In genomic region chr4:41209187-41209586, GRCh38 we compare ENCODE assay signal across 18 cellular contexts. TPM values are rescaled to one million over a fixed set of nuclear protein-coding genes. Genes with fewer than 3 reads are reported as not detected.
DNase-seq lines count a peak whose midpoint lies in the region; ATAC-seq and TF ChIP-seq lines count a peak whose summit lies in the region.
"Had no signal": no experiment of that assay in that cellular context is flagged by ENCODE, and none has a peak within 500 bp of the region (broad histone marks: within the 10 kb centered on the region; RNA-seq: fewer than 3 reads in every experiment).

No MANE protein-coding gene starts in this region.

- ATAC-seq in left colon (peak; percentile 79), HG03354 (IDR thresholded peaks at IDR 0.05; ENCODE audit: poor library complexity, severe bottlenecking, unreplicated experiment) (no peak)
- no peak for ATAC-seq in activated T-cell treated with anti-CD3 and anti-CD28 coated beads, Interleukin-2, amount 50 U/mL, for 72 hours (replicated peaks in 1 of 2)
- ATAC-seq: activated CD8-positive, alpha-beta T cell treated with anti-CD3 and anti-CD28 coated beads, Interleukin-2, amount 10 ng/mL, durations not matched to agents 7 days and 5 days; GM23338; right cardiac atrium; stimulated activated naive B cell treated with anti-CD40 and anti-IgM and Interleukin-4, amounts not matched to agents 10 μg/mL and 1 μg/mL and 100 μg/mL, for 72 hours had no signal

- peaks cover 21% of the 10 kb centered on the region for H3K4me1 Mint-ChIP-seq in activated T-cell treated with anti-CD3 and anti-CD28 coated beads, Interleukin-2, amount 50 U/mL, for 72 hours (ENCODE audit: low read depth)

- peaks cover 89% of the 10 kb centered on the region for H3K79me2 ChIP-seq in smooth muscle cell (ENCODE audit: low read depth)

- H3K27ac Mint-ChIP-seq in activated T-cell treated with anti-CD3 and anti-CD28 coated beads, Interleukin-2, amount 50 U/mL, for 72 hours: no peak overlapping the region
- H3K27ac Mint-ChIP-seq: activated CD8-positive, alpha-beta T cell treated with anti-CD3 and anti-CD28 coated beads, Interleukin-2, amount 10 ng/mL, durations not matched to agents 7 days and 5 days; CD4-positive, alpha-beta T cell; GM23338; stimulated activated naive B cell treated with anti-CD40 and anti-IgM and Interleukin-4, amounts not matched to agents 10 μg/mL and 1 μg/mL and 100 μg/mL, for 72 hours had no signal

- no peak overlapping the region for H3K4me3 Mint-ChIP-seq in activated T-cell treated with anti-CD3 and anti-CD28 coated beads, Interleukin-2, amount 50 U/mL, for 72 hours
- H3K4me3 Mint-ChIP-seq: activated CD8-positive, alpha-beta T cell treated with anti-CD3 and anti-CD28 coated beads, Interleukin-2, amount 10 ng/mL, durations not matched to agents 7 days and 5 days; CD4-positive, alpha-beta T cell; GM23338; stimulated activated naive B cell treated with anti-CD40 and anti-IgM and Interleukin-4, amounts not matched to agents 10 μg/mL and 1 μg/mL and 100 μg/mL, for 72 hours had no signal

- CTCF ChIA-PET in HEK293T (lab: Yijun Ruan, JAX): interaction anchor here (1.1 kb wide), 1 partner anchor 233 kb away, joined by 3 read pairs; no protein-coding TSS in a partner anchor

- H3K36me3 Mint-ChIP-seq in activated T-cell treated with anti-CD3 and anti-CD28 coated beads, Interleukin-2, amount 50 U/mL, for 72 hours (ENCODE audit: insufficient read depth in 2 of 2): no peaks in the 10 kb centered on the region
- H3K36me3 Mint-ChIP-seq: stimulated activated naive B cell treated with anti-CD40 and anti-IgM and Interleukin-4, amounts not matched to agents 10 μg/mL and 1 μg/mL and 100 μg/mL, for 72 hours had no signal

- no peaks in the 10 kb centered on the region for H3K9me3 ChIP-seq in smooth muscle cell (replicated peaks; ENCODE audit: low read depth)

- H3K27me3 Mint-ChIP-seq in activated T-cell treated with anti-CD3 and anti-CD28 coated beads, Interleukin-2, amount 50 U/mL, for 72 hours (ENCODE audit: low read depth): peaks cover 58% of the 10 kb centered on the region

- H3K36me3 ChIP-seq in smooth muscle cell (ENCODE audit: low read depth): no peaks in the 10 kb centered on the region

- 79% methylated on average over 5 of the region's 5 CpGs for WGBS in smooth muscle cell (ENCODE audit: low lambda C conversion rate)

- peak; percentile 30 for DNase-seq in HEK293T (ENCODE audit: extremely low spot score)
- DNase-seq in SW 1271 (lab: John Stamatoyannopoulos, UW): peak; percentile 7 to 30
- peak; percentile 50 to 79 for DNase-seq in left colon
- DNase-seq in smooth muscle cell (lab: John Stamatoyannopoulos, UW; ENCODE audit: unreplicated experiment): no peak
- no peak for DNase-seq in epidermal melanocyte (ENCODE audit: insufficient read length, low spot score)
- DNase-seq in activated T-cell treated with anti-CD3 and anti-CD28 coated beads, Interleukin-2, amount 50 U/mL, for 72 hours: no peak
- no peak for DNase-seq in stimulated activated CD4-positive, alpha-beta T cell treated with anti-CD3 and anti-CD28 coated beads, Interleukin-4, amount 100 ng/mL, for 1 hour
- DNase-seq: activated CD8-positive, alpha-beta T cell treated with anti-CD3 and anti-CD28 coated beads, Interleukin-2, amount 10 ng/mL, durations not matched to agents 7 days and 5 days; activated gamma-delta T cell; CD4-positive, alpha-beta T cell; effector CD8-positive, alpha-beta T cell; Karpas-422; NCI-H2029; stimulated activated naive B cell treated with anti-CD40 and anti-IgM and Interleukin-4, amounts not matched to agents 10 μg/mL and 1 μg/mL and 100 μg/mL, for 72 hours had no signal

- POLR2A ChIA-PET in HEK293T (lab: Yijun Ruan, JAX): no interaction called here

- H3K27ac ChIP-seq in smooth muscle cell (ENCODE audit: low read depth): peak overlapping the region; percentile 69
- H3K27ac ChIP-seq: SK-N-MC had no signal

- peaks cover 32% of the 10 kb centered on the region for H4K20me1 ChIP-seq in smooth muscle cell (ENCODE audit: low read depth)

- H3K9ac ChIP-seq in smooth muscle cell (ENCODE audit: low read depth): no peak overlapping the region

- H3K4me3 ChIP-seq in smooth muscle cell: no peak overlapping the region
- H3K4me3 ChIP-seq: GM23338, SK-N-MC had no signal

- H3K27me3 ChIP-seq in smooth muscle cell (ENCODE audit: low read depth): no peaks in the 10 kb centered on the region

- H3F3A ChIP-seq in smooth muscle cell (ENCODE audit: low read depth): peaks cover 7% of the 10 kb centered on the region

- H2AFZ ChIP-seq in smooth muscle cell (ENCODE audit: low read depth): no peak overlapping the region
- H2AFZ ChIP-seq: GM23338 had no signal

- H3K9me3 Mint-ChIP-seq in activated T-cell treated with anti-CD3 and anti-CD28 coated beads, Interleukin-2, amount 50 U/mL, for 72 hours: no peaks in the 10 kb centered on the region
- H3K9me3 Mint-ChIP-seq: CD4-positive, alpha-beta T cell; GM23338; stimulated activated naive B cell treated with anti-CD40 and anti-IgM and Interleukin-4, amounts not matched to agents 10 μg/mL and 1 μg/mL and 100 μg/mL, for 72 hours had no signal

- TF ChIP-seq CTCF in smooth muscle cell (IDR thresholded peaks at IDR 0.05; ENCODE audit: borderline replicate concordance, insufficient read depth, poor library complexity, severe bottlenecking): no peak

- peaks cover 14% of the 10 kb centered on the region for H3K4me1 ChIP-seq in smooth muscle cell (ENCODE audit: low read depth)

- H3K4me2 ChIP-seq in smooth muscle cell: no peak overlapping the region
- H3K4me2 ChIP-seq: GM23338 had no signal

- intact Hi-C loops in left colon (cut with DNase I, micrococcal nuclease): no loop called here

TF ChIP-seq in HEK293T, 16 proteins besides CTCF, POLR2A, EP300 and RAD21:
- TF ChIP-seq L3MBTL2 (conservative IDR thresholded peaks at IDR 0.05) (no peak), ZNF384 (IDR thresholded peaks at IDR 0.05) (no peak), PKNOX1 (IDR thresholded peaks at IDR 0.05) (peak; percentile 97)

RNA-seq across cellular contexts. Expression of gene APBB2, which starts 5.2 kb away (rescaled TPM):
- 10 to 100 TPM; 28.2 to 30.7 TPM for total RNA-seq in left colon
- total RNA-seq in smooth muscle cell: 60.9 and 83.9 TPM in 2 replicates
- polyA plus RNA-seq in smooth muscle cell: 22.1 and 32.7 TPM in 2 replicates
- total RNA-seq in activated T-cell treated with anti-CD3 and anti-CD28 coated beads, Interleukin-2, amount 50 U/mL, for 72 hours: 1 to 10 TPM; 6.8 to 8.6 TPM

RNA-seq across cellular contexts. Expression of gene UCHL1, which starts 47.5 kb away (rescaled TPM):
- total RNA-seq in left colon: 10 to 100 TPM in 1 of 2 donors, 1 to 10 TPM in 1; 4.4 to 12.2 TPM
- 330 and 360 TPM in 2 replicates for total RNA-seq in smooth muscle cell
- polyA plus RNA-seq in smooth muscle cell: 206 and 223 TPM in 2 replicates
- 1 to 10 TPM; 2.5 to 2.8 TPM for total RNA-seq in activated T-cell treated with anti-CD3 and anti-CD28 coated beads, Interleukin-2, amount 50 U/mL, for 72 hours
- total RNA-seq: CD4-positive, alpha-beta T cell had no signal

Comparison
In these comparisons a context has a peak if more than half of its experiments do, and no peak if none do; other contexts are left out.
1. DNase-seq: peak in HEK293T (single experiment), SW 1271 (2 of 2) and left colon (2 of 2); none in smooth muscle cell (single experiment), epidermal melanocyte (single experiment), activated T-cell treated with anti-CD3 and anti-CD28 coated beads, Interleukin-2, amount 50 U/mL, for 72 hours (0 of 2) and stimulated activated CD4-positive, alpha-beta T cell treated with anti-CD3 and anti-CD28 coated beads, Interleukin-4, amount 100 ng/mL, for 1 hour (single experiment).
2. RNA of gene UCHL1, which starts 47.5 kb away (total RNA-seq): 330 to 360 TPM in smooth muscle cell; 4.4 to 12.2 TPM in left colon and 2.5 to 2.8 TPM in activated T-cell treated with anti-CD3 and anti-CD28 coated beads, Interleukin-2, amount 50 U/mL, for 72 hours; every median in the first group is over 10 times any median in the second.